ENCODE assay signal across 1 cellular context in genomic region chr19:13932911-13933393, GRCh38.
TF ChIP-seq lines count a peak whose summit lies in the region.

No MANE protein-coding gene starts in this region.

TF ChIP-seq in H1, 55 proteins besides CTCF, POLR2A, EP300 and RAD21:
- TF ChIP-seq CBX8 (IDR thresholded peaks at IDR 0.05; ENCODE audit: borderline replicate concordance, low read depth, low read length) (no peak), JUND (IDR thresholded peaks at IDR 0.05; ENCODE audit: low read length) (no peak), RFX5 (IDR thresholded peaks at IDR 0.05; ENCODE audit: borderline replicate concordance, low read depth, low read length) (no peak), EGR1 (IDR thresholded peaks at IDR 0.05; ENCODE audit: borderline replicate concordance, low read depth, low read length) (no peak), TAF1 (IDR thresholded peaks at IDR 0.05; ENCODE audit: low read depth, low read length) (no peak), ZNF274 (IDR thresholded peaks at IDR 0.05; ENCODE audit: borderline replicate concordance, extremely low read depth, low read length) (no peak), TBP (IDR thresholded peaks at IDR 0.05; ENCODE audit: low read depth, low read length) (no peak), SAP30 (IDR thresholded peaks at IDR 0.05; ENCODE audit: insufficient read depth, insufficient replicate concordance, low read length) (no peak), FOSL1 (IDR thresholded peaks at IDR 0.05; ENCODE audit: insufficient read depth, low read depth, low read length) (no peak), MAFK (IDR thresholded peaks at IDR 0.05; ENCODE audit: low read depth, low read length) (no peak), RXRA (IDR thresholded peaks at IDR 0.05; ENCODE audit: insufficient read depth, low read depth, low read length) (no peak), POU5F1 (IDR thresholded peaks at IDR 0.05; ENCODE audit: low read depth, low read length) (no peak), SIN3A (conservative IDR thresholded peaks at IDR 0.05 in 1 of 2, IDR thresholded peaks at IDR 0.05 in 1 of 2; ENCODE audit: low read depth in 1 of 2, low read length in 2 of 2) (no peak), ASH2L (IDR thresholded peaks at IDR 0.05; ENCODE audit: low read length) (no peak), KDM1A (IDR thresholded peaks at IDR 0.05; ENCODE audit: borderline replicate concordance, low read length) (no peak), MAX (IDR thresholded peaks at IDR 0.05) (no peak), BCL11A (IDR thresholded peaks at IDR 0.05; ENCODE audit: low read depth in 2 of 2, low read length in 2 of 2) (no peak), ATF2 (IDR thresholded peaks at IDR 0.05; ENCODE audit: low read length) (no peak)
TF ChIP-seq in H1: peak in this region for 0.
